Comparison of ENCODE assay signal across 8 cellular contexts in the genomic region with DNA sequence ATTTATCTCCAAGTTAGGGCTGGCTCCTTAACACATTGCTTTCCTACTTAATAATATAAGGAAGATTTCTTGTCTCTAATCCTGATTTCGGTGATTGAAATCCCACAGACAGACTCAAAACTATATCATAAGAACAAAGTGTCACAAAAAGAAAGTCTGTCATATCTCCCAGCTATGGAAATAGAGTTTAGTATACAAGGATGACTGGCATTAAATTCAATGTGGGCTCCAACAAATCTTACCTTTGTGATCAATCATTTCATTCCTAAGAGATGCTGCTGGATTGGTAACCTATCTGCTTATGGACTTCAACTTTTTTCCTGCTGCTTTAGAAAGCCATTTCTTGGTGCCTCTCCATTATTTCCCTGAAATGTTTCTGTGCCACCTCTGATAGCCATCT.
"Had no signal": no experiment of that assay in that cellular context is flagged by ENCODE, and none has a peak within 500 bp of the region (broad histone marks: within the 10 kb centered on the region; RNA-seq: fewer than 3 reads in every experiment).

No MANE protein-coding gene starts in this region.

- H3K36me3 ChIP-seq: HAP-1 had no signal

- DNase-seq: GM23248, GOT3, HFFc6, IMR-90, KG1 had no signal

- H3K4me1 ChIP-seq: HAP-1 had no signal

- H3K4me3 ChIP-seq: GM23248, HAP-1, K562 had no signal

- H2AFZ ChIP-seq: GM23248 had no signal

- ATAC-seq: HCT116, K562 had no signal

- H3K9me3 ChIP-seq: HAP-1 had no signal

- H3K27ac ChIP-seq: GM23248 had no signal

- H3K9ac ChIP-seq: GM23248 had no signal
